In genomic region chr12:104672501-104673265, GRCh38 we compare ENCODE assay signal across 9 cellular contexts.
DNase-seq lines count a peak whose midpoint lies in the region; ATAC-seq and TF ChIP-seq lines count a peak whose summit lies in the region.
"Had no signal": no experiment of that assay in that cellular context is flagged by ENCODE, and none has a peak within 500 bp of the region (broad histone marks: within the 10 kb centered on the region; RNA-seq: fewer than 3 reads in every experiment).

No MANE protein-coding gene starts in this region.

- CTCF ChIA-PET in MCF 10A (lab: Yijun Ruan, JAX), result interaction anchor here (0.6 to 1.2 kb wide), 5 partner anchors 12 to 291 kb away, joined by 3 to 4 read pairs (median 3); no protein-coding TSS in a partner anchor

- H3K4me1 ChIP-seq in lower lobe of right lung, result peaks cover 74% of the 10 kb centered on the region
- H3K4me1 ChIP-seq in upper lobe of right lung, result peaks cover 63% of the 10 kb centered on the region

- H3K36me3 Mint-ChIP-seq in MCF 10A (ENCODE audit: insufficient read depth, unreplicated experiment), result no peaks in the 10 kb centered on the region

- H3K27ac ChIP-seq in lower lobe of right lung (peak overlapping the region; percentile 39), upper lobe of right lung (peak overlapping the region; percentile 70)

- H3K27me3 ChIP-seq in lower lobe of right lung (ENCODE audit: low read depth), result no peaks in the 10 kb centered on the region
- no peaks in the 10 kb centered on the region for H3K27me3 ChIP-seq in upper lobe of right lung
- H3K27me3 ChIP-seq: right lobe of liver had no signal

- no peaks in the 10 kb centered on the region for H3K27me3 Mint-ChIP-seq in MCF 10A (ENCODE audit: insufficient read depth, unreplicated experiment)

- H3K4me3 Mint-ChIP-seq in MCF 10A (ENCODE audit: unreplicated experiment), result no peak overlapping the region

- H3K4me3 ChIP-seq in lower lobe of right lung (no peak overlapping the region), upper lobe of right lung (no peak overlapping the region)
- H3K4me3 ChIP-seq: right lobe of liver had no signal

- TF ChIP-seq CTCF in MCF 10A (IDR thresholded peaks at IDR 0.05; ENCODE audit: unreplicated experiment) (no peak), lower lobe of right lung (IDR thresholded peaks at IDR 0.05) (no peak), upper lobe of right lung (IDR thresholded peaks at IDR 0.05) (no peak)

- ATAC-seq in lower lobe of right lung, result no peak
- ATAC-seq in upper lobe of right lung, result peak; percentile 47
- no peak for ATAC-seq in HG03095 (IDR thresholded peaks at IDR 0.05; ENCODE audit: unreplicated experiment)

- peak; percentile 24 for DNase-seq in activated naive CD4-positive, alpha-beta T cell treated with Interleukin-2 at 50 U/mL for 16 hours
- no peak for DNase-seq in activated naive CD4-positive, alpha-beta T cell (lab: John Stamatoyannopoulos, UW)
- DNase-seq in MCF 10A (ENCODE audit: unreplicated experiment) (peak; percentile 92), lower lobe of right lung (peak; percentile 63), upper lobe of right lung (peak; percentile 75), retina (no peak), DMS 273 (lab: John Stamatoyannopoulos, UW; ENCODE audit: unreplicated experiment) (no peak)

- no peaks in the 10 kb centered on the region for H3K36me3 ChIP-seq in lower lobe of right lung
- H3K36me3 ChIP-seq in upper lobe of right lung, result no peaks in the 10 kb centered on the region
- H3K36me3 ChIP-seq: right lobe of liver had no signal

- H3K9me3 Mint-ChIP-seq in MCF 10A (ENCODE audit: unreplicated experiment), result no peaks in the 10 kb centered on the region

- intact Hi-C loops in MCF 10A (cut with micrococcal nuclease) (loop anchor here (5.0 kb wide), 1 partner anchor 70 kb away; no protein-coding TSS in a partner anchor), lower lobe of right lung (cut with DNase I) (no loop called here), upper lobe of right lung (cut with DNase I) (no loop called here)

- H3K4me1 Mint-ChIP-seq in MCF 10A (ENCODE audit: insufficient read depth, unreplicated experiment), result peaks cover 49% of the 10 kb centered on the region

- peak overlapping the region; percentile 90 for H3K27ac Mint-ChIP-seq in MCF 10A (ENCODE audit: low read depth, unreplicated experiment)

- H3K9me3 ChIP-seq in lower lobe of right lung (no peaks in the 10 kb centered on the region), upper lobe of right lung (no peaks in the 10 kb centered on the region)
- H3K9me3 ChIP-seq: right lobe of liver had no signal

- POLR2A ChIA-PET in MCF 10A (lab: Yijun Ruan, JAX), result interaction anchor here (0.6 to 1.5 kb wide), 10 partner anchors 11 to 1582 kb away, joined by 3 to 7 read pairs (median 4); partner anchors contain the start of genes CHST11 and WASHC4

- no TSS peak for BruUV-seq in MCF 10A (replicated peaks; lab: Mats Ljungman, UMichigan)

Comparison
In these comparisons a context has a peak if more than half of its experiments do, and no peak if none do; other contexts are left out.
1. DNase-seq: peak in activated naive CD4-positive, alpha-beta T cell treated with Interleukin-2 at 50 U/mL for 16 hours (single experiment), MCF 10A (single experiment), lower lobe of right lung (single experiment) and upper lobe of right lung (single experiment); none in activated naive CD4-positive, alpha-beta T cell (0 of 4), retina (single experiment) and DMS 273 (single experiment).